In genomic region chr18:6355789-6356589, GRCh38 we compare ENCODE assay signal across 12 cellular contexts. TPM values are rescaled to one million over a fixed set of nuclear protein-coding genes. Genes with fewer than 3 reads are reported as not detected.
DNase-seq lines count a peak whose midpoint lies in the region; ATAC-seq and TF ChIP-seq lines count a peak whose summit lies in the region.
"Had no signal": no experiment of that assay in that cellular context is flagged by ENCODE, and none has a peak within 500 bp of the region (broad histone marks: within the 10 kb centered on the region; RNA-seq: fewer than 3 reads in every experiment).

No MANE protein-coding gene starts in this region.

- no peaks in the 10 kb centered on the region for H3K36me3 ChIP-seq in sigmoid colon
- H3K36me3 ChIP-seq: lower lobe of right lung, spleen had no signal

- no peak overlapping the region for H3K4me3 Mint-ChIP-seq in activated T-cell treated with anti-CD3 and anti-CD28 coated beads, Interleukin-2, amount 50 U/mL, for 72 hours
- no peak overlapping the region for H3K4me3 Mint-ChIP-seq in activated T-cell treated with anti-CD3 and anti-CD28 coated beads, Interleukin-2, amount 50 U/mL, for 24 hours
- H3K4me3 Mint-ChIP-seq: activated naive CD4-positive, alpha-beta T cell treated with anti-CD3 and anti-CD28 coated beads, Interleukin-2, amount 10 ng/mL, durations not matched to agents 7 days and 5 days had no signal

- TF ChIP-seq POLR2A in sigmoid colon (IDR thresholded peaks at IDR 0.05), result no peak

- no peak for TF ChIP-seq CTCF in sigmoid colon (IDR thresholded peaks at IDR 0.05)

- no peaks in the 10 kb centered on the region for H3K27me3 ChIP-seq in sigmoid colon
- H3K27me3 ChIP-seq: spleen had no signal

- peak; percentile 73 to 85 for ATAC-seq in activated T-cell treated with anti-CD3 and anti-CD28 coated beads, Interleukin-2, amount 50 U/mL, for 72 hours (replicated peaks in 1 of 2)
- ATAC-seq in HG03460 (IDR thresholded peaks at IDR 0.05; ENCODE audit: unreplicated experiment), result peak; percentile 64
- no peak for ATAC-seq in GM19328 (IDR thresholded peaks at IDR 0.05; ENCODE audit: unreplicated experiment)

- no peak overlapping the region for H3K27ac Mint-ChIP-seq in activated T-cell treated with anti-CD3 and anti-CD28 coated beads, Interleukin-2, amount 50 U/mL, for 72 hours
- H3K27ac Mint-ChIP-seq in activated T-cell treated with anti-CD3 and anti-CD28 coated beads, Interleukin-2, amount 50 U/mL, for 24 hours, result no peak overlapping the region
- H3K27ac Mint-ChIP-seq: activated naive CD4-positive, alpha-beta T cell treated with anti-CD3 and anti-CD28 coated beads, Interleukin-2, amount 10 ng/mL, durations not matched to agents 7 days and 5 days had no signal

- no peaks in the 10 kb centered on the region for H3K27me3 Mint-ChIP-seq in activated T-cell treated with anti-CD3 and anti-CD28 coated beads, Interleukin-2, amount 50 U/mL, for 72 hours (ENCODE audit: low read depth)
- H3K27me3 Mint-ChIP-seq in activated T-cell treated with anti-CD3 and anti-CD28 coated beads, Interleukin-2, amount 50 U/mL, for 24 hours, result no peaks in the 10 kb centered on the region
- H3K27me3 Mint-ChIP-seq: activated naive CD4-positive, alpha-beta T cell treated with anti-CD3 and anti-CD28 coated beads, Interleukin-2, amount 10 ng/mL, durations not matched to agents 7 days and 5 days had no signal

- intact Hi-C loops in sigmoid colon (cut with DNase I), result no loop called here

- DNase-seq in activated T-cell treated with anti-CD3 and anti-CD28 coated beads, Interleukin-2, amount 50 U/mL, for 72 hours, result peak in 1 of 2 donors; percentile 20
- DNase-seq in activated T-cell treated with anti-CD3 and anti-CD28 coated beads, Interleukin-2, amount 50 U/mL, for 24 hours, result no peak
- DNase-seq in epithelial cell of prostate (ENCODE audit: low read depth, low spot score), result peak; percentile 24
- DNase-seq in NCI-H1436 (lab: John Stamatoyannopoulos, UW), result no peak
- DNase-seq in stimulated activated CD4-positive, alpha-beta T cell treated with anti-CD3 and anti-CD28 coated beads, Interleukin-12 subunit alpha, Interleukin-12 subunit beta, amount 100 ng/mL, for 4 hours, result no peak
- DNase-seq in sigmoid colon, result no peak
- DNase-seq: activated naive CD4-positive, alpha-beta T cell treated with anti-CD3 and anti-CD28 coated beads, Interleukin-2, amount 10 ng/mL, durations not matched to agents 7 days and 5 days; lower lobe of right lung; NCI-H748 treated with DMSO at 0.1 percent for 48 hours; spleen had no signal

- H3K27ac ChIP-seq in epithelial cell of prostate (no peak overlapping the region), sigmoid colon (no peak overlapping the region)
- H3K27ac ChIP-seq: lower lobe of right lung, spleen had no signal

- no peak for TF ChIP-seq EP300 in sigmoid colon (IDR thresholded peaks at IDR 0.05)

- 78 to 84% methylated on average over 9 of the region's 9 CpGs for WGBS in sigmoid colon, 2 donors

- peaks cover 0 to 3% of the 10 kb centered on the region in 2 donors for H3K9me3 Mint-ChIP-seq in activated T-cell treated with anti-CD3 and anti-CD28 coated beads, Interleukin-2, amount 50 U/mL, for 72 hours
- H3K9me3 Mint-ChIP-seq in activated T-cell treated with anti-CD3 and anti-CD28 coated beads, Interleukin-2, amount 50 U/mL, for 24 hours, result no peaks in the 10 kb centered on the region

- H3K4me3 ChIP-seq in sigmoid colon, result no peak overlapping the region
- H3K4me3 ChIP-seq: lower lobe of right lung, spleen had no signal

- no peaks in the 10 kb centered on the region for H3K4me1 Mint-ChIP-seq in activated T-cell treated with anti-CD3 and anti-CD28 coated beads, Interleukin-2, amount 50 U/mL, for 72 hours (ENCODE audit: low read depth)
- no peaks in the 10 kb centered on the region for H3K4me1 Mint-ChIP-seq in activated T-cell treated with anti-CD3 and anti-CD28 coated beads, Interleukin-2, amount 50 U/mL, for 24 hours (ENCODE audit: low read depth)
- H3K4me1 Mint-ChIP-seq: activated naive CD4-positive, alpha-beta T cell treated with anti-CD3 and anti-CD28 coated beads, Interleukin-2, amount 10 ng/mL, durations not matched to agents 7 days and 5 days had no signal

- no peaks in the 10 kb centered on the region for H3K36me3 Mint-ChIP-seq in activated T-cell treated with anti-CD3 and anti-CD28 coated beads, Interleukin-2, amount 50 U/mL, for 72 hours (ENCODE audit: insufficient read depth in 2 of 2)
- H3K36me3 Mint-ChIP-seq in activated T-cell treated with anti-CD3 and anti-CD28 coated beads, Interleukin-2, amount 50 U/mL, for 24 hours (ENCODE audit: low read depth), result no peaks in the 10 kb centered on the region
- H3K36me3 Mint-ChIP-seq: activated naive CD4-positive, alpha-beta T cell treated with anti-CD3 and anti-CD28 coated beads, Interleukin-2, amount 10 ng/mL, durations not matched to agents 7 days and 5 days had no signal

- H3K4me1 ChIP-seq in sigmoid colon, result peaks cover 0 to 3% (median 0%) of the 10 kb centered on the region in 4 donors
- H3K4me1 ChIP-seq: lower lobe of right lung, spleen had no signal

- H3K9me3 ChIP-seq in sigmoid colon, result no peaks in the 10 kb centered on the region
- H3K9me3 ChIP-seq: lower lobe of right lung had no signal

RNA-seq across cellular contexts. Expression of gene L3MBTL4, which starts 58.7 kb away (rescaled TPM):
- total RNA-seq in activated T-cell treated with anti-CD3 and anti-CD28 coated beads, Interleukin-2, amount 50 U/mL, for 72 hours, result under 1 TPM; 0.07 to 0.12 TPM
- 1 to 10 TPM; 3.4 to 5.7 (median 4.4) TPM for total RNA-seq in sigmoid colon
- 1 to 10 TPM; 1.2 to 1.8 (median 1.4) TPM for polyA plus RNA-seq in sigmoid colon
